6 cellular contexts compared by ENCODE assay signal in the genomic region with DNA sequence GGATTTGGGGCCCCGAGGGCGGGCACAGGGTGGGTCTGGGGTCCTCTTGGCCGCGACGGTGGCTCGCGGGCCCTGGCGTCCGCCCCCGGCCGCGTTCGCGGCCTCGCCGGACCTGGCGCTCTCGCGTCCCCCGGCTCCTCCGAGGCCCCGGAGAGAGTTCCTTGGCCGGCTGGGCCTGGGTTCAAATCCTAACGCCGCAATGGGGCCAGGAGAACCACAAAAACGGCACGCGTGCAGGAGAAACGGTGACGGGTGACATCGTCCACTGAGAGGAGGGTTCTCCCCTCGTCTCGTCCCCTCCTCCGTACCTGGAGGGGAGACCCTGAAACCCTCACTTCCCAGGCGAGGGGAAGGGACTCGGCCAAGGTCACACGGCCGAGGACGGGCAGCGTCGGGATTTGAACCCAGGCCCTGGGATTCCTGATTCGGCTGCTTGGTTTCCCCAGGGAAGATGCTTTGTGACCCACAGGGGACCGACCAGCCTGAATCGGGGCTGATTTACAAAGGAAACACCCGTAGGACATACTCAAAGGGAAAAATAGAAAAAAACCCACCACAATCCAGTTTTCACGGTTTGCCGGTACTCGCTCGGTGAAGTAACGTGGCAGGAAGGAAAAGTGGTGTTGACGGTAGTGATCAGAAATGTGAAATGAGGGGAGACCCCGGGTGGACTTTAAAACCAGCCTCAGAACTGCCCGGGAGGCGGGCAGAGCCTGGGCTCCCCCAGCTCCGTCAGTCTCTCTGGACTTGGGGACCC. TPM values are rescaled to one million over a fixed set of nuclear protein-coding genes. Genes with fewer than 3 reads are reported as not detected.
DNase-seq lines count a peak whose midpoint lies in the region; ATAC-seq and TF ChIP-seq lines count a peak whose summit lies in the region.

No MANE protein-coding gene starts in this region.

- H3K4me1 ChIP-seq in cardiac muscle cell (ENCODE audit: low read depth) (peaks cover 13% of the 10 kb centered on the region), adrenal gland (replicated peaks in 1 of 2) (peaks cover 24 to 69% of the 10 kb centered on the region in 2 donors), mucosa of stomach (ENCODE audit: control insufficient read depth, insufficient read depth, low read length) (peaks cover 40% of the 10 kb centered on the region)

- no peaks in the 10 kb centered on the region for H3K9me3 ChIP-seq in cardiac muscle cell (ENCODE audit: low read depth)
- no peaks in the 10 kb centered on the region for H3K9me3 ChIP-seq in adrenal gland (replicated peaks in 1 of 3)
- no peaks in the 10 kb centered on the region for H3K9me3 ChIP-seq in mucosa of stomach (ENCODE audit: control insufficient read depth, low read length)

- H3K27ac ChIP-seq in cardiac muscle cell (peak overlapping the region; percentile 97), adrenal gland (peak overlapping the region; percentile 86 to 95 (median 94))

- TF ChIP-seq CTCF in cardiac muscle cell (IDR thresholded peaks at IDR 0.05; ENCODE audit: low read depth, low read length) (no peak), adrenal gland (IDR thresholded peaks at IDR 0.05) (no peak)

- H3K4me3 ChIP-seq in cardiac muscle cell (peak overlapping the region; percentile 85), adrenal gland (peak overlapping the region; percentile 75 to 92 (median 89)), mucosa of stomach (ENCODE audit: low read length) (peak overlapping the region; percentile 89)

- no peak for DNase-seq in cardiac muscle cell (ENCODE audit: low read depth in 1 of 2, low spot score in 1 of 2)
- no peak for DNase-seq in Right ventricle myocardium superior
- peak in 4 of 7 donors; percentile 28 to 59 (median 46) for DNase-seq in adrenal gland
- no peak for DNase-seq in SHP77 (lab: John Stamatoyannopoulos, UW)

- H3K9ac ChIP-seq in mucosa of stomach (ENCODE audit: low read length), result peak overlapping the region; percentile 93

- H3K36me3 ChIP-seq in cardiac muscle cell (peaks cover 28% of the 10 kb centered on the region), adrenal gland (replicated peaks in 1 of 2) (peaks cover 0 to 57% of the 10 kb centered on the region in 2 donors), mucosa of stomach (ENCODE audit: control insufficient read depth, insufficient read depth, low read length) (peaks cover 16% of the 10 kb centered on the region)

- no peaks in the 10 kb centered on the region for H3K27me3 ChIP-seq in cardiac muscle cell
- H3K27me3 ChIP-seq in adrenal gland, result no peaks in the 10 kb centered on the region
- no peaks in the 10 kb centered on the region for H3K27me3 ChIP-seq in mucosa of stomach (ENCODE audit: control insufficient read depth, insufficient read depth, low read length)

- no peak for ATAC-seq in Right ventricle myocardium superior (ENCODE audit: poor library complexity)
- no peak for ATAC-seq in GM21390 (IDR thresholded peaks at IDR 0.05; ENCODE audit: unreplicated experiment)

- intact Hi-C loops in Right ventricle myocardium superior (cut with DNase I), result no loop called here
- intact Hi-C loops in adrenal gland (cut with DNase I), result no loop called here

- TF ChIP-seq POLR2A in adrenal gland (IDR thresholded peaks at IDR 0.05), result peak in 1 of 2 donors; percentile 30

- 0 to 1% (median 0%) methylated on average over 14 to 55 of the region's 55 CpGs for WGBS in adrenal gland, 4 donors

RNA-seq across cellular contexts. Expression of gene SAFB, which starts 0.7 kb away (rescaled TPM):
- total RNA-seq in cardiac muscle cell, result 79.5 and 108 TPM in 2 replicates
- 127 and 161 TPM in 2 replicates for polyA plus RNA-seq in cardiac muscle cell
- total RNA-seq in Right ventricle myocardium superior, result 61.9 TPM
- total RNA-seq in adrenal gland, result 100 to 1,000 TPM in 1 of 8 donors, 10 to 100 TPM in 7; 38.8 to 111 (median 55.5) TPM
- 100 to 1,000 TPM in 2 of 3 donors, 10 to 100 TPM in 1; 46.4 to 125 (median 111) TPM for polyA plus RNA-seq in adrenal gland

RNA-seq across cellular contexts. Expression of gene SAFB2, which starts 1.0 kb away (rescaled TPM):
- total RNA-seq in cardiac muscle cell (36.3 and 55.5 TPM in 2 replicates), Right ventricle myocardium superior (48.7 TPM), adrenal gland (100 to 1,000 TPM in 2 of 8 donors, 10 to 100 TPM in 6; 27.1 to 157 (median 62.4) TPM)
- polyA plus RNA-seq in cardiac muscle cell (66.3 and 71.8 TPM in 2 replicates), adrenal gland (100 to 1,000 TPM in 2 of 3 donors, 10 to 100 TPM in 1; 66.9 to 254 (median 165) TPM)

RNA-seq across cellular contexts. Expression of gene TINCR, which starts 55.8 kb away (rescaled TPM):
- total RNA-seq in cardiac muscle cell (1.3 and 2.4 TPM in 2 replicates), Right ventricle myocardium superior (not detected), adrenal gland (1 to 10 TPM in 2 of 8 donors, under 1 TPM in 3, not detected in 3; 0.22 to 3.0 (median 0.28) TPM)
- polyA plus RNA-seq in cardiac muscle cell (1.9 and 3.7 TPM in 2 replicates), adrenal gland (1 to 10 TPM in 1 of 3 donors, under 1 TPM in 2; 0.77 to 1.6 (median 0.99) TPM)

RNA-seq across cellular contexts. Expression of gene MICOS13, which starts 56.7 kb away (rescaled TPM):
- total RNA-seq in cardiac muscle cell (59.1 and 90.7 TPM in 2 replicates), Right ventricle myocardium superior (165 TPM), adrenal gland (10 to 100 TPM; 40.2 to 92.8 (median 57.9) TPM)
- polyA plus RNA-seq in cardiac muscle cell (134 and 173 TPM in 2 replicates), adrenal gland (100 to 1,000 TPM in 2 of 3 donors, 10 to 100 TPM in 1; 23.4 to 211 (median 162) TPM)

RNA-seq across cellular contexts. Expression of gene HSD11B1L, which starts 57.3 kb away (rescaled TPM):
- total RNA-seq in cardiac muscle cell (62.5 and 80.5 TPM in 2 replicates), Right ventricle myocardium superior (3.5 TPM), adrenal gland (10 to 100 TPM in 7 of 8 donors, 1 to 10 TPM in 1; 6.3 to 40.5 (median 13.9) TPM)
- polyA plus RNA-seq in cardiac muscle cell (60.1 and 61.9 TPM in 2 replicates), adrenal gland (10 to 100 TPM in 2 of 3 donors, 1 to 10 TPM in 1; 3.4 to 33.9 (median 23.7) TPM)

Comparison
In these comparisons a context has a peak if more than half of its experiments do, and no peak if none do; other contexts are left out.
1. DNase-seq: peak in adrenal gland (4 of 7); none in cardiac muscle cell (0 of 2), Right ventricle myocardium superior (single experiment) and SHP77 (0 of 2).
2. Peak in every context shown above with its lines, with median percentiles within 50 percentile points of each other: H3K4me3 ChIP-seq.